Comparison of ENCODE assay signal across 32 cellular contexts in the genomic region with DNA sequence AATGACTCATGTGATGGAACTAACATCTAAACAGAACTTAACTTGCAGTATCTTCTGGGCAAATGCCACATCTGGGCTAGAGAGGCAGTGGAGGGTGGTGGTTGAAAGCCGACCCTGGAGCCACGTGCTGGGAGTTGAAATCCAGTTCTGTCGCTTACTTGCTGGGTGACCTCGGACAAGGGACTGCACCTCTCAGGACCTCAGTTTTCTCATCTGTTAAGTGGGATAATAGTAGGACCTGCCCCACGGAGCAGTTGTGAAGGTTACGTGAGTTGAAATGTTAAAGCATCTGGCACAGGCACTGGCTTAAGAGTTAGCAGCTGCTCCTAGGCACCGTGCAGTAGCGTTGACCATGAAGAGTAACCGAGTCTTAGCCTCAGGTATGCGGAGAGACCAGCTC.
A peak's percentile ranks its signal among the peaks of the same experiment; 100 is the strongest.
DNase-seq lines count a peak whose midpoint lies in the region; ATAC-seq and TF ChIP-seq lines count a peak whose summit lies in the region.
"Had no signal": no experiment of that assay in that cellular context is flagged by ENCODE, and none has a peak within 500 bp of the region (broad histone marks: within the 10 kb centered on the region; RNA-seq: fewer than 3 reads in every experiment).

No MANE protein-coding gene starts in this region.

- 83% methylated on average over 8 of the region's 10 CpGs for WGBS in mammary epithelial cell (ENCODE audit: low coverage, missing lambda C conversion rate)
- WGBS in mesenchymal stem cell, result 90% methylated on average over 10 of the region's 10 CpGs

- H3K36me3 ChIP-seq in mammary epithelial cell (ENCODE audit: insufficient read depth, low read length) (no peaks in the 10 kb centered on the region), mesenchymal stem cell (ENCODE audit: control insufficient read depth in 1 of 2, insufficient read depth in 2 of 2, low read depth in 1 of 2, low read length in 2 of 2) (peaks cover 0 to 15% of the 10 kb centered on the region in 2 experiments), upper lobe of right lung (no peaks in the 10 kb centered on the region)
- H3K36me3 ChIP-seq: heart left ventricle, right atrium auricular region, SJCRH30, upper lobe of left lung had no signal

- no peak overlapping the region for H3K23ac ChIP-seq in mesenchymal stem cell (ENCODE audit: low read length in 2 of 2)

- H3K79me2 ChIP-seq in mammary epithelial cell (ENCODE audit: insufficient read depth, low read length), result peaks cover 73% of the 10 kb centered on the region

- H3K27ac ChIP-seq in mammary epithelial cell (ENCODE audit: insufficient read depth, low read depth, low read length) (peak overlapping the region; percentile 59), VCaP (peak overlapping the region; percentile 91), mesenchymal stem cell (ENCODE audit: low read length, poor library complexity, severe bottlenecking) (no peak overlapping the region), upper lobe of right lung (no peak overlapping the region)
- H3K27ac ChIP-seq: foreskin keratinocyte, heart left ventricle, HL-60, right atrium auricular region, SJCRH30, upper lobe of left lung had no signal

- POLR2A ChIA-PET in MCF 10A (lab: Yijun Ruan, JAX), result interaction anchor here (0.8 kb wide), 1 partner anchor 20 kb away, joined by 9 read pairs; no protein-coding TSS in a partner anchor

- H3K18ac ChIP-seq in mesenchymal stem cell (ENCODE audit: low read depth in 1 of 2, low read length in 2 of 2), result no peak overlapping the region

- no peak for ATAC-seq in upper lobe of right lung
- ATAC-seq: activated T-cell treated with anti-CD3 and anti-CD28 coated beads, Interleukin-2, amount 50 U/mL, for 4 hours; esophagus mucosa; foreskin keratinocyte; heart left ventricle; left ventricle myocardium superior; Panc1 had no signal

- H2BK15ac ChIP-seq in mesenchymal stem cell (ENCODE audit: low read depth, poor library complexity, severe bottlenecking), result no peak overlapping the region

- intact Hi-C loops in mammary epithelial cell (cut with micrococcal nuclease) (loop anchor here (5.0 kb wide), 1 partner anchor 51 kb away; no protein-coding TSS in a partner anchor), MCF 10A (cut with micrococcal nuclease) (no loop called here), upper lobe of right lung (cut with DNase I) (no loop called here)

- H3K4ac ChIP-seq in mesenchymal stem cell (ENCODE audit: low read depth in 1 of 2, low read length in 2 of 2), result no peak overlapping the region

- in situ Hi-C loops in mammary epithelial cell (cut with MboI; ENCODE audit: low sequenced_read_pairs in 2 of 2), result loop anchor here in 1 of 2 donors (10.0 kb wide), 1 partner anchor 78 kb away; the partner anchor contains the start of genes SIPA1L3 and WDR87

- H4K91ac ChIP-seq in mesenchymal stem cell (ENCODE audit: low read length), result no peak overlapping the region

- H4K8ac ChIP-seq in mesenchymal stem cell (ENCODE audit: low read length), result no peak overlapping the region

- H3K14ac ChIP-seq in mesenchymal stem cell (ENCODE audit: low read length in 2 of 2), result no peak overlapping the region

- H3K9ac ChIP-seq in mammary epithelial cell (ENCODE audit: insufficient read depth, low read length), result no peak overlapping the region
- H3K9ac ChIP-seq in mesenchymal stem cell (ENCODE audit: low read length), result no peak overlapping the region

- H3K4me1 ChIP-seq in mammary epithelial cell (ENCODE audit: insufficient read depth, low read length) (peaks cover 74% of the 10 kb centered on the region), mesenchymal stem cell (ENCODE audit: control insufficient read depth, insufficient read depth, low read depth, low read length) (peaks cover 31% of the 10 kb centered on the region), upper lobe of right lung (peaks cover 29% of the 10 kb centered on the region)

- H3K9me3 Mint-ChIP-seq in MCF 10A (ENCODE audit: unreplicated experiment), result no peaks in the 10 kb centered on the region
- H3K9me3 Mint-ChIP-seq: activated CD4-positive, alpha-beta T cell treated with anti-CD3 and anti-CD28 coated beads, Interleukin-2, amount 10 ng/mL, durations not matched to agents 7 days and 5 days; activated T-cell treated with anti-CD3 and anti-CD28 coated beads, Interleukin-2, amount 50 U/mL, for 4 hours; endodermal cell; mesothelial cell of epicardium had no signal

- H3K4me2 ChIP-seq in mammary epithelial cell (ENCODE audit: insufficient read depth, low read depth, low read length) (no peak overlapping the region), mesenchymal stem cell (ENCODE audit: low read length, poor library complexity, severe bottlenecking) (no peak overlapping the region)

- H3K9me3 ChIP-seq in mammary epithelial cell (replicated peaks; ENCODE audit: insufficient read depth, low read length) (no peaks in the 10 kb centered on the region), mesenchymal stem cell (ENCODE audit: control insufficient read depth, low read length) (no peaks in the 10 kb centered on the region), upper lobe of right lung (no peaks in the 10 kb centered on the region)
- H3K9me3 ChIP-seq: heart left ventricle, right atrium auricular region, SJCRH30, upper lobe of left lung had no signal

- H2BK5ac ChIP-seq in mesenchymal stem cell (ENCODE audit: low read depth, low read length, poor library complexity, severe bottlenecking), result no peak overlapping the region

- H3K27me3 Mint-ChIP-seq in MCF 10A (ENCODE audit: insufficient read depth, unreplicated experiment), result no peaks in the 10 kb centered on the region
- H3K27me3 Mint-ChIP-seq: activated CD4-positive, alpha-beta T cell treated with anti-CD3 and anti-CD28 coated beads, Interleukin-2, amount 10 ng/mL, durations not matched to agents 7 days and 5 days had no signal

- H3K27ac Mint-ChIP-seq in MCF 10A (ENCODE audit: low read depth, unreplicated experiment), result no peak overlapping the region
- H3K27ac Mint-ChIP-seq: activated CD4-positive, alpha-beta T cell treated with anti-CD3 and anti-CD28 coated beads, Interleukin-2, amount 10 ng/mL, durations not matched to agents 7 days and 5 days; endodermal cell had no signal

- dilution Hi-C loops in mammary epithelial cell (cut with HindIII; ENCODE audit: low sequenced_read_pairs), result no loop called here

- TF ChIP-seq CTCF in mammary epithelial cell (conservative IDR thresholded peaks at IDR 0.05 in 1 of 2, IDR thresholded peaks at IDR 0.05 in 1 of 2; ENCODE audit: extremely low read depth in 1 of 2, insufficient read depth in 1 of 2, low read depth in 1 of 2, low read length in 2 of 2) (no peak), MCF 10A (IDR thresholded peaks at IDR 0.05; ENCODE audit: unreplicated experiment) (no peak), VCaP (conservative IDR thresholded peaks at IDR 0.05) (no peak), upper lobe of right lung (IDR thresholded peaks at IDR 0.05) (no peak), GM20000 (IDR thresholded peaks at IDR 0.05; ENCODE audit: extremely low read depth, missing control alignments) (no peak)

- H2AFZ ChIP-seq in mammary epithelial cell (ENCODE audit: low read depth, low read length), result no peak overlapping the region
- H2AFZ ChIP-seq in mesenchymal stem cell (ENCODE audit: low read depth, low read length), result no peak overlapping the region

- no peak overlapping the region for H2BK12ac ChIP-seq in mesenchymal stem cell (ENCODE audit: low read length in 2 of 2)

- DNase-seq in mammary epithelial cell (no peak), MCF 10A (ENCODE audit: unreplicated experiment) (no peak), mesenchymal stem cell (peak; percentile 48), upper lobe of right lung (peak; percentile 16), GM20000 (ENCODE audit: low spot score) (no peak), cerebellar nuclear complex (lab: John Stamatoyannopoulos, UW) (no peak)
- DNase-seq in activated T-cell treated with anti-CD3 and anti-CD28 coated beads, Interleukin-2, amount 50 U/mL, for 48 hours, result no peak
- DNase-seq: 8988T; activated CD4-positive, alpha-beta T cell treated with anti-CD3 and anti-CD28 coated beads, Interleukin-2, amount 10 ng/mL, durations not matched to agents 7 days and 5 days; activated naive CD4-positive, alpha-beta T cell treated with Interleukin-2 at 50 U/mL for 16 hours; activated T-cell treated with anti-CD3 and anti-CD28 coated beads, Interleukin-2, amount 50 U/mL, for 4 hours; Calu3; DMS79; endodermal cell; foreskin keratinocyte; heart left ventricle; islet precursor cell; left ventricle myocardium superior; NCI-H146; NCI-H2107; NCI-H345; SJCRH30; stimulated activated CD8-positive, alpha-beta memory T cell treated with anti-CD3 and anti-CD28 coated beads, Interleukin-4, amount 100 ng/mL, for 48 hours; T-helper 9 cell; upper lobe of left lung had no signal

- no peak overlapping the region for H3K4me3 Mint-ChIP-seq in MCF 10A (ENCODE audit: unreplicated experiment)
- H3K4me3 Mint-ChIP-seq: activated CD4-positive, alpha-beta T cell treated with anti-CD3 and anti-CD28 coated beads, Interleukin-2, amount 10 ng/mL, durations not matched to agents 7 days and 5 days; activated T-cell treated with anti-CD3 and anti-CD28 coated beads, Interleukin-2, amount 50 U/mL, for 4 hours; CD14-positive monocyte; endodermal cell; mesothelial cell of epicardium had no signal

- H3K36me3 Mint-ChIP-seq in MCF 10A (ENCODE audit: insufficient read depth, unreplicated experiment), result no peaks in the 10 kb centered on the region
- H3K36me3 Mint-ChIP-seq: CD14-positive monocyte, mesothelial cell of epicardium had no signal

- peaks cover 29% of the 10 kb centered on the region for H3K4me1 Mint-ChIP-seq in MCF 10A (ENCODE audit: insufficient read depth, unreplicated experiment)

- H3K27me3 ChIP-seq in mammary epithelial cell (ENCODE audit: insufficient read depth, low read length) (no peaks in the 10 kb centered on the region), mesenchymal stem cell (ENCODE audit: control insufficient read depth in 1 of 2, insufficient read depth in 1 of 2, low read length in 2 of 2) (no peaks in the 10 kb centered on the region), upper lobe of right lung (no peaks in the 10 kb centered on the region)
- H3K27me3 ChIP-seq: foreskin keratinocyte, heart left ventricle, right atrium auricular region, SJCRH30, upper lobe of left lung had no signal

- BruUV-seq in mammary epithelial cell (replicated peaks; lab: Mats Ljungman, UMichigan), result no TSS peak
- no TSS peak for BruUV-seq in MCF 10A (replicated peaks; lab: Mats Ljungman, UMichigan)

- H2BK120ac ChIP-seq in mesenchymal stem cell (ENCODE audit: low read depth, low read length), result no peak overlapping the region

- H4K20me1 ChIP-seq in mammary epithelial cell (ENCODE audit: insufficient read depth, low read length), result no peaks in the 10 kb centered on the region

- CTCF ChIA-PET in mammary epithelial cell (lab: Charles Lee; ENCODE audit: low non-redundant PET), result no interaction called here
- CTCF ChIA-PET in MCF 10A (lab: Yijun Ruan, JAX), result no interaction called here

- no peak overlapping the region for H2AK5ac ChIP-seq in mesenchymal stem cell (ENCODE audit: low read length, severe bottlenecking)

- H3K79me1 ChIP-seq in mesenchymal stem cell (replicated peaks; ENCODE audit: low read length, poor library complexity, severe bottlenecking), result peaks cover 23% of the 10 kb centered on the region

- H3K4me3 ChIP-seq in mammary epithelial cell (replicated peaks in 1 of 3; ENCODE audit: insufficient read depth in 1 of 3, low read depth in 2 of 3, low read length in 3 of 3) (no peak overlapping the region), mesenchymal stem cell (ENCODE audit: insufficient read depth in 1 of 2, low read depth in 1 of 2, low read length in 2 of 2) (no peak overlapping the region), upper lobe of right lung (no peak overlapping the region)
- H3K4me3 ChIP-seq: heart left ventricle, right atrium auricular region, SJCRH30, upper lobe of left lung had no signal

Comparison
In these comparisons a context has a peak if more than half of its experiments do, and no peak if none do; other contexts are left out.
1. DNase-seq: peak in mesenchymal stem cell (single experiment) and upper lobe of right lung (single experiment); none in mammary epithelial cell (single experiment), MCF 10A (single experiment), GM20000 (single experiment), activated T-cell treated with anti-CD3 and anti-CD28 coated beads, Interleukin-2, amount 50 U/mL, for 48 hours (0 of 2) and cerebellar nuclear complex (0 of 2).
2. H3K27ac ChIP-seq: peak in mammary epithelial cell (single experiment) and VCaP (single experiment); none in mesenchymal stem cell (single experiment) and upper lobe of right lung (single experiment).